ENCODE assay signal across 37 cellular contexts in the genomic region with DNA sequence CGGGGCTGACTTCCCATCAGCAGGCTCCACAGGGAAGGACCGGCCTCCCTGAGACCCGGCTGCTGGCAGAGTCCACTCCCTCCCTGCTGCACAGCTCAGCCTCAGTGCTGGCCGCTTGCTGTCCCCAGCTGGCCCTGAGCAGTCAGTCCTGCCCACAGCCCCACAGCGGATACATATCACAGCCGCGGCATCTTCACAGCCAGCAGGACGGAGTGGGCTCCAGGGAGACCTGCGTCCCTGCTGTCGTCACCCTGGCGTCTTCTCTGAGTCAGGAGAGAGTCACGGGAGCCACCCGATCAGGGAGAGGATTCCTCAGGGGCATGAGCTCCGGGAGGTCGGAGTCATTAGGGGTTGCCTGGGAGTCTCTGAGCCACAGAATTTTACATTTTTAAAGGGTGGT. TPM values are rescaled to one million over a fixed set of nuclear protein-coding genes. Genes with fewer than 3 reads are reported as not detected.
DNase-seq lines count a peak whose midpoint lies in the region; ATAC-seq and TF ChIP-seq lines count a peak whose summit lies in the region.
"Had no signal": no experiment of that assay in that cellular context is flagged by ENCODE, and none has a peak within 500 bp of the region (broad histone marks: within the 10 kb centered on the region; RNA-seq: fewer than 3 reads in every experiment).

No MANE protein-coding gene starts in this region.

- H3K27me3 ChIP-seq in SJSA1 (replicated peaks) = no peaks in the 10 kb centered on the region
- H3K27me3 ChIP-seq: gastrocnemius medialis, ovary, thyroid gland had no signal

- DNase-seq in Daoy (ENCODE audit: low read depth) (peak; percentile 75), SJSA1 (ENCODE audit: low read depth in 1 of 2, low spot score in 2 of 2) (peak; percentile 87 to 93), fibroblast of mammary gland (ENCODE audit: low read depth) (peak; percentile 68), retina (peak; percentile 38), glomerular visceral epithelial cell (ENCODE audit: extremely low spot score) (no peak)
- DNase-seq: activated B cell treated with CpG ODN at 0.5 μM for 24 hours; activated CD4-positive, alpha-beta T cell treated with anti-CD3 and anti-CD28 coated beads, Interleukin-2, amount 10 ng/mL, durations not matched to agents 7 days and 5 days; activated effector memory CD4-positive, alpha-beta T cell treated with anti-CD3 and anti-CD28 coated beads, Interleukin-2, amount 50 U/mL, for 16 hours; activated naive CD8-positive, alpha-beta T cell treated with anti-CD3 and anti-CD28 coated beads for 36 hours; anterior cingulate cortex; caudate nucleus; DMS79 treated with DMSO at 0.1 percent for 48 hours; gastrocnemius medialis; GOT3; hypothalamus; left colon; mammary epithelial cell; NCI-H1105; NCI-H187; NCI-H2171; ovary; small intestine; stimulated activated CD4-positive, alpha-beta T cell treated with anti-CD3 and anti-CD28 coated beads, Interleukin-1b, Interleukin-23, amount 100 ng/mL, for 48 hours; stimulated activated CD8-positive, alpha-beta memory T cell treated with anti-CD3 and anti-CD28 coated beads, Interleukin-4, amount 100 ng/mL, for 48 hours; stomach; thyroid gland had no signal

- H3K36me3 ChIP-seq in SJSA1 = no peaks in the 10 kb centered on the region
- H3K36me3 ChIP-seq: esophagus muscularis mucosa, gastrocnemius medialis, ovary, stomach, thyroid gland had no signal

- H3K27ac ChIP-seq in SJSA1 = peak overlapping the region; percentile 96
- H3K27ac ChIP-seq: esophagus muscularis mucosa, gastrocnemius medialis, ovary, RWPE1, SK-N-MC, stomach, thyroid gland had no signal

- peaks cover 52% of the 10 kb centered on the region for H3K4me1 ChIP-seq in SJSA1 (replicated peaks)
- H3K4me1 ChIP-seq: esophagus muscularis mucosa, gastrocnemius medialis, stomach, thyroid gland had no signal

- H3K4me3 ChIP-seq in SJSA1 (peak overlapping the region; percentile 27), fibroblast of mammary gland (ENCODE audit: control insufficient read depth, low read depth, low read length) (no peak overlapping the region)
- H3K4me3 ChIP-seq: esophagus muscularis mucosa, gastrocnemius medialis, K562, ovary, SK-N-MC, stomach, thyroid gland had no signal

- ATAC-seq in GM21619 (IDR thresholded peaks at IDR 0.05; ENCODE audit: unreplicated experiment) (no peak), HG02678 (IDR thresholded peaks at IDR 0.05; ENCODE audit: unreplicated experiment) (no peak)
- no peak for ATAC-seq in stimulated activated memory B cell treated with anti-CD40 and anti-IgM and Interleukin-4, amounts not matched to agents 10 μg/mL and 1 μg/mL and 100 μg/mL, for 72 hours
- ATAC-seq: gastrocnemius medialis, K562, left colon had no signal

- no peaks in the 10 kb centered on the region for H3K36me3 Mint-ChIP-seq in stimulated activated memory B cell treated with anti-CD40 and anti-IgM and Interleukin-4, amounts not matched to agents 10 μg/mL and 1 μg/mL and 100 μg/mL, for 72 hours
- H3K36me3 Mint-ChIP-seq: activated naive CD8-positive, alpha-beta T cell treated with anti-CD3 and anti-CD28 coated beads for 36 hours; natural killer cell treated with Interleukin-12 subunit alpha and Interleukin-12 subunit beta and Interleukin-15 and Interleukin-18, amount 100 ng/mL, for 72 hours had no signal

- no peak overlapping the region for H3K27ac Mint-ChIP-seq in stimulated activated memory B cell treated with anti-CD40 and anti-IgM and Interleukin-4, amounts not matched to agents 10 μg/mL and 1 μg/mL and 100 μg/mL, for 72 hours
- H3K27ac Mint-ChIP-seq: activated B cell treated with CpG ODN at 0.5 μM for 24 hours; activated CD4-positive, alpha-beta T cell treated with anti-CD3 and anti-CD28 coated beads, Interleukin-2, amount 10 ng/mL, durations not matched to agents 7 days and 5 days; activated naive CD8-positive, alpha-beta T cell treated with anti-CD3 and anti-CD28 coated beads for 36 hours; dendritic cell treated with granulocyte-macrophage colony-stimulating factor and Interleukin-4, amounts not matched to agents 40 ng/mL and 50 ng/mL, for 4 days; natural killer cell treated with Interleukin-12 subunit alpha and Interleukin-12 subunit beta and Interleukin-15 and Interleukin-18, amount 100 ng/mL, for 72 hours had no signal

- no peaks in the 10 kb centered on the region for H3K9me3 ChIP-seq in SJSA1 (replicated peaks)
- H3K9me3 ChIP-seq: esophagus muscularis mucosa, gastrocnemius medialis, ovary, stomach, thyroid gland had no signal

- H3K27me3 Mint-ChIP-seq in stimulated activated memory B cell treated with anti-CD40 and anti-IgM and Interleukin-4, amounts not matched to agents 10 μg/mL and 1 μg/mL and 100 μg/mL, for 72 hours = no peaks in the 10 kb centered on the region
- H3K27me3 Mint-ChIP-seq: activated CD4-positive, alpha-beta T cell treated with anti-CD3 and anti-CD28 coated beads, Interleukin-2, amount 10 ng/mL, durations not matched to agents 7 days and 5 days; activated naive CD8-positive, alpha-beta T cell treated with anti-CD3 and anti-CD28 coated beads for 36 hours; dendritic cell treated with granulocyte-macrophage colony-stimulating factor and Interleukin-4, amounts not matched to agents 40 ng/mL and 50 ng/mL, for 4 days had no signal

- no peak overlapping the region for H3K4me3 Mint-ChIP-seq in stimulated activated memory B cell treated with anti-CD40 and anti-IgM and Interleukin-4, amounts not matched to agents 10 μg/mL and 1 μg/mL and 100 μg/mL, for 72 hours
- H3K4me3 Mint-ChIP-seq: activated B cell treated with CpG ODN at 0.5 μM for 24 hours; activated CD4-positive, alpha-beta T cell treated with anti-CD3 and anti-CD28 coated beads, Interleukin-2, amount 10 ng/mL, durations not matched to agents 7 days and 5 days; activated naive CD8-positive, alpha-beta T cell treated with anti-CD3 and anti-CD28 coated beads for 36 hours; dendritic cell treated with granulocyte-macrophage colony-stimulating factor and Interleukin-4, amounts not matched to agents 40 ng/mL and 50 ng/mL, for 4 days; natural killer cell treated with Interleukin-12 subunit alpha and Interleukin-12 subunit beta and Interleukin-15 and Interleukin-18, amount 100 ng/mL, for 72 hours had no signal

- no peaks in the 10 kb centered on the region for H3K4me1 Mint-ChIP-seq in stimulated activated memory B cell treated with anti-CD40 and anti-IgM and Interleukin-4, amounts not matched to agents 10 μg/mL and 1 μg/mL and 100 μg/mL, for 72 hours
- H3K4me1 Mint-ChIP-seq: activated B cell treated with CpG ODN at 0.5 μM for 24 hours; activated CD4-positive, alpha-beta T cell treated with anti-CD3 and anti-CD28 coated beads, Interleukin-2, amount 10 ng/mL, durations not matched to agents 7 days and 5 days had no signal

- TF ChIP-seq CTCF in fibroblast of mammary gland (conservative IDR thresholded peaks at IDR 0.05; ENCODE audit: control insufficient read depth, insufficient read depth, low read depth, low read length) = no peak

- H3K9me3 Mint-ChIP-seq in stimulated activated memory B cell treated with anti-CD40 and anti-IgM and Interleukin-4, amounts not matched to agents 10 μg/mL and 1 μg/mL and 100 μg/mL, for 72 hours = peaks cover 3% of the 10 kb centered on the region
- H3K9me3 Mint-ChIP-seq: activated B cell treated with CpG ODN at 0.5 μM for 24 hours; activated CD4-positive, alpha-beta T cell treated with anti-CD3 and anti-CD28 coated beads, Interleukin-2, amount 10 ng/mL, durations not matched to agents 7 days and 5 days; activated naive CD8-positive, alpha-beta T cell treated with anti-CD3 and anti-CD28 coated beads for 36 hours; dendritic cell treated with granulocyte-macrophage colony-stimulating factor and Interleukin-4, amounts not matched to agents 40 ng/mL and 50 ng/mL, for 4 days; natural killer cell treated with Interleukin-12 subunit alpha and Interleukin-12 subunit beta and Interleukin-15 and Interleukin-18, amount 100 ng/mL, for 72 hours had no signal

RNA-seq across cellular contexts. Expression of a gene that starts 13.1 kb away (rescaled TPM):
- total RNA-seq in Daoy (2014; rRNA removed; shearing (Covaris generic)) = not detected in 2 replicates
- total RNA-seq in SJSA1 (2014; rRNA removed; shearing (Covaris generic)) = 6.7 and 8.7 TPM in 2 replicates
- total RNA-seq: activated CD4-positive, alpha-beta T cell treated with anti-CD3 and anti-CD28 coated beads, Interleukin-2, amount 10 ng/mL, durations not matched to agents 7 days and 5 days; K562; mammary epithelial cell; NCI-H460; T-helper 1 cell treated with Interleukin-12 subunit alpha and Interleukin-12 subunit beta and Interleukin-4 antibody, amounts not matched to agents 30 ng/mL and 1 ng/mL, for 36 hours had no signal
